ENCODE assay signal across 12 cellular contexts in genomic region chr19:47444388-47444821, GRCh38. TPM values are rescaled to one million over a fixed set of nuclear protein-coding genes. Genes with fewer than 3 reads are reported as not detected.
DNase-seq lines count a peak whose midpoint lies in the region; ATAC-seq lines count a peak whose summit lies in the region.
"Had no signal": no experiment of that assay in that cellular context is flagged by ENCODE, and none has a peak within 500 bp of the region (broad histone marks: within the 10 kb centered on the region; RNA-seq: fewer than 3 reads in every experiment).

No MANE protein-coding gene starts in this region.

- H3K4me1 Mint-ChIP-seq in activated T-cell treated with anti-CD3 and anti-CD28 coated beads, Interleukin-2, amount 50 U/mL, for 24 hours (ENCODE audit: low read depth) = peaks cover 39% of the 10 kb centered on the region
- H3K4me1 Mint-ChIP-seq in activated CD8-positive, alpha-beta memory T cell treated with anti-CD3 and anti-CD28 coated beads, Interleukin-2, amount 10 ng/mL, durations not matched to agents 7 days and 5 days = peaks cover 40% of the 10 kb centered on the region

- no peaks in the 10 kb centered on the region for H3K36me3 Mint-ChIP-seq in activated T-cell treated with anti-CD3 and anti-CD28 coated beads, Interleukin-2, amount 50 U/mL, for 24 hours (ENCODE audit: low read depth)
- H3K36me3 Mint-ChIP-seq in activated CD8-positive, alpha-beta memory T cell treated with anti-CD3 and anti-CD28 coated beads, Interleukin-2, amount 10 ng/mL, durations not matched to agents 7 days and 5 days = peaks cover 2% of the 10 kb centered on the region

- DNase-seq in stimulated activated naive CD4-positive, alpha-beta T cell (lab: John Stamatoyannopoulos, UW) = peak in 5 of 6 experiments; percentile 30 to 58 (median 44)
- no peak for DNase-seq in stimulated activated naive CD4-positive, alpha-beta T cell treated with Interleukin-2 at 50 U/mL for 16 hours (lab: John Stamatoyannopoulos, UW)
- peak; percentile 54 for DNase-seq in activated T-cell treated with anti-CD3 and anti-CD28 coated beads, Interleukin-2, amount 50 U/mL, for 24 hours
- peak; percentile 69 for DNase-seq in iPS-NIHi11 (ENCODE audit: low spot score)
- no peak for DNase-seq in Right ventricle myocardium inferior (ENCODE audit: missing footprints)
- DNase-seq in activated CD8-positive, alpha-beta memory T cell treated with anti-CD3 and anti-CD28 coated beads, Interleukin-2, amount 10 ng/mL, durations not matched to agents 7 days and 5 days = no peak
- DNase-seq in pons (ENCODE audit: low spot score) = no peak
- DNase-seq: NCI-H526 treated with DMSO at 0.1 percent for 48 hours, right cardiac atrium had no signal

- no peak overlapping the region for H3K4me3 Mint-ChIP-seq in activated T-cell treated with anti-CD3 and anti-CD28 coated beads, Interleukin-2, amount 50 U/mL, for 24 hours
- no peak overlapping the region for H3K4me3 Mint-ChIP-seq in activated CD8-positive, alpha-beta memory T cell treated with anti-CD3 and anti-CD28 coated beads, Interleukin-2, amount 10 ng/mL, durations not matched to agents 7 days and 5 days

- intact Hi-C loops in Right ventricle myocardium inferior (cut with DNase I) = no loop called here

- CTCF ChIA-PET in activated CD8-positive, alpha-beta memory T cell treated with anti-CD3 and anti-CD28 coated beads, Interleukin-2, amount 10 ng/mL, durations not matched to agents 7 days and 5 days (lab: Charles Lee) = interaction anchor here (1.8 to 2.4 kb wide), 2 partner anchors 15 to 16 kb away, joined by 5 to 8 read pairs; no protein-coding TSS in a partner anchor

- H3K27ac Mint-ChIP-seq in activated T-cell treated with anti-CD3 and anti-CD28 coated beads, Interleukin-2, amount 50 U/mL, for 24 hours = no peak overlapping the region
- no peak overlapping the region for H3K27ac Mint-ChIP-seq in activated CD8-positive, alpha-beta memory T cell treated with anti-CD3 and anti-CD28 coated beads, Interleukin-2, amount 10 ng/mL, durations not matched to agents 7 days and 5 days

- no peaks in the 10 kb centered on the region for H3K9me3 Mint-ChIP-seq in activated T-cell treated with anti-CD3 and anti-CD28 coated beads, Interleukin-2, amount 50 U/mL, for 24 hours
- no peaks in the 10 kb centered on the region for H3K9me3 Mint-ChIP-seq in activated CD8-positive, alpha-beta memory T cell treated with anti-CD3 and anti-CD28 coated beads, Interleukin-2, amount 10 ng/mL, durations not matched to agents 7 days and 5 days (ENCODE audit: low read depth)

- peaks cover 75% of the 10 kb centered on the region for H3K27me3 Mint-ChIP-seq in activated T-cell treated with anti-CD3 and anti-CD28 coated beads, Interleukin-2, amount 50 U/mL, for 24 hours
- peaks cover 74% of the 10 kb centered on the region for H3K27me3 Mint-ChIP-seq in activated CD8-positive, alpha-beta memory T cell treated with anti-CD3 and anti-CD28 coated beads, Interleukin-2, amount 10 ng/mL, durations not matched to agents 7 days and 5 days

- ATAC-seq in Right ventricle myocardium inferior = no peak
- no peak for ATAC-seq in GM19397 (IDR thresholded peaks at IDR 0.05; ENCODE audit: unreplicated experiment)
- no peak for ATAC-seq in activated CD8-positive, alpha-beta memory T cell treated with anti-CD3 and anti-CD28 coated beads, Interleukin-2, amount 10 ng/mL, durations not matched to agents 7 days and 5 days
- ATAC-seq: right cardiac atrium had no signal

RNA-seq across cellular contexts. Expression of gene MEIS3, which starts 25.1 kb away (rescaled TPM):
- total RNA-seq in Right ventricle myocardium inferior = 3.8 TPM
- total RNA-seq in activated CD8-positive, alpha-beta memory T cell treated with anti-CD3 and anti-CD28 coated beads, Interleukin-2, amount 10 ng/mL, durations not matched to agents 7 days and 5 days = not detected

RNA-seq across cellular contexts. Expression of gene SLC8A2, which starts 27.3 kb away (rescaled TPM):
- total RNA-seq in Right ventricle myocardium inferior = 0.46 TPM
- total RNA-seq in activated CD8-positive, alpha-beta memory T cell treated with anti-CD3 and anti-CD28 coated beads, Interleukin-2, amount 10 ng/mL, durations not matched to agents 7 days and 5 days = under 1 TPM; 0.14 to 0.32 TPM
- total RNA-seq: dermis microvascular lymphatic vessel endothelial cell, glomerular endothelial cell had no signal

RNA-seq across cellular contexts. Expression of gene KPTN, which starts 39.6 kb away (rescaled TPM):
- 9.1 TPM for total RNA-seq in Right ventricle myocardium inferior
- total RNA-seq in activated CD8-positive, alpha-beta memory T cell treated with anti-CD3 and anti-CD28 coated beads, Interleukin-2, amount 10 ng/mL, durations not matched to agents 7 days and 5 days = 10 to 100 TPM; 11.0 to 13.3 TPM

Comparison
In these comparisons a context has a peak if more than half of its experiments do, and no peak if none do; other contexts are left out.
1. DNase-seq: peak in stimulated activated naive CD4-positive, alpha-beta T cell (5 of 6), activated T-cell treated with anti-CD3 and anti-CD28 coated beads, Interleukin-2, amount 50 U/mL, for 24 hours (single experiment) and iPS-NIHi11 (single experiment); none in stimulated activated naive CD4-positive, alpha-beta T cell treated with Interleukin-2 at 50 U/mL for 16 hours (single experiment), Right ventricle myocardium inferior (single experiment), activated CD8-positive, alpha-beta memory T cell treated with anti-CD3 and anti-CD28 coated beads, Interleukin-2, amount 10 ng/mL, durations not matched to agents 7 days and 5 days (single experiment) and pons (single experiment).